In genomic region chr1:3691421-3692204, GRCh38 we compare ENCODE assay signal across 23 cellular contexts. TPM values are rescaled to one million over a fixed set of nuclear protein-coding genes. Genes with fewer than 3 reads are reported as not detected.
DNase-seq lines count a peak whose midpoint lies in the region; ATAC-seq and TF ChIP-seq lines count a peak whose summit lies in the region.
"Had no signal": no experiment of that assay in that cellular context is flagged by ENCODE, and none has a peak within 500 bp of the region (broad histone marks: within the 10 kb centered on the region; RNA-seq: fewer than 3 reads in every experiment).

No MANE protein-coding gene starts in this region.

- peaks cover 46% of the 10 kb centered on the region for H3K27me3 ChIP-seq in gastroesophageal sphincter
- H3K27me3 ChIP-seq: thyroid gland had no signal

- TF ChIP-seq EP300 in gastroesophageal sphincter (IDR thresholded peaks at IDR 0.05) = no peak

- H3K4me1 Mint-ChIP-seq in brain = peaks cover 33% of the 10 kb centered on the region

- ATAC-seq in gastroesophageal sphincter = no peak
- ATAC-seq: CD8-positive, alpha-beta T cell; GM23338; left colon had no signal

- H3K4me3 Mint-ChIP-seq in brain = peak overlapping the region in 2 of 5 experiments; percentile 9 to 20
- H3K4me3 Mint-ChIP-seq: activated B cell treated with CpG ODN at 0.5 μM for 24 hours; activated CD4-positive, alpha-beta memory T cell treated with anti-CD3 and anti-CD28 coated beads for 36 hours; CD8-positive, alpha-beta T cell; GM23338 had no signal

- H3K27me3 Mint-ChIP-seq in brain = no peaks in the 10 kb centered on the region

- no peaks in the 10 kb centered on the region for H3K36me3 Mint-ChIP-seq in brain
- H3K36me3 Mint-ChIP-seq: activated CD4-positive, alpha-beta memory T cell treated with anti-CD3 and anti-CD28 coated beads for 36 hours; CD8-positive, alpha-beta T cell had no signal

- H3K4me3 ChIP-seq in gastroesophageal sphincter = no peak overlapping the region
- H3K4me3 ChIP-seq: GM23338, smooth muscle cell, thyroid gland had no signal

- TF ChIP-seq POLR2A in gastroesophageal sphincter (IDR thresholded peaks at IDR 0.05) = no peak

- H3K9me3 ChIP-seq in gastroesophageal sphincter = no peaks in the 10 kb centered on the region
- H3K9me3 ChIP-seq: thyroid gland had no signal

- H3K27ac ChIP-seq in gastroesophageal sphincter = no peak overlapping the region
- H3K27ac ChIP-seq: brain microvascular endothelial cell, HL-60, thyroid gland had no signal

- H3K27ac Mint-ChIP-seq in brain = peak overlapping the region in 4 of 5 experiments; percentile 27 to 65 (median 51)
- H3K27ac Mint-ChIP-seq: activated B cell treated with CpG ODN at 0.5 μM for 24 hours; activated CD4-positive, alpha-beta memory T cell treated with anti-CD3 and anti-CD28 coated beads for 36 hours; CD8-positive, alpha-beta T cell; GM23338 had no signal

- H3K36me3 ChIP-seq in gastroesophageal sphincter = no peaks in the 10 kb centered on the region
- H3K36me3 ChIP-seq: brain microvascular endothelial cell, thyroid gland had no signal

- H3K4me1 ChIP-seq in gastroesophageal sphincter = peaks cover 0 to 19% (median 3%) of the 10 kb centered on the region in 3 donors

- H3K9me3 Mint-ChIP-seq in brain = no peaks in the 10 kb centered on the region
- H3K9me3 Mint-ChIP-seq: activated B cell treated with CpG ODN at 0.5 μM for 24 hours; activated CD4-positive, alpha-beta memory T cell treated with anti-CD3 and anti-CD28 coated beads for 36 hours; CD8-positive, alpha-beta T cell; GM23338 had no signal

- TF ChIP-seq CTCF in brain (conservative IDR thresholded peaks at IDR 0.05) (no peak), gastroesophageal sphincter (IDR thresholded peaks at IDR 0.05) (no peak)

- WGBS in gastroesophageal sphincter (ENCODE audit: low coverage in 1 of 2), 2 donors = 92 to 94% methylated on average over 12 to 13 of the region's 24 CpGs

- peak; percentile 72 for DNase-seq in COLO668 (lab: John Stamatoyannopoulos, UW; ENCODE audit: unreplicated experiment)
- peak; percentile 79 for DNase-seq in DMS 273 treated with DMSO at 0.1 percent for 48 hours (lab: John Stamatoyannopoulos, UW)
- peak; percentile 32 for DNase-seq in NCI-H1694 treated with DMSO at 0.1 percent for 48 hours (lab: John Stamatoyannopoulos, UW)
- no peak for DNase-seq in hypothalamus (lab: John Stamatoyannopoulos, UW)
- DNase-seq in NCI-H2196 (lab: John Stamatoyannopoulos, UW; ENCODE audit: unreplicated experiment) = no peak
- DNase-seq: activated B cell treated with CpG ODN at 0.5 μM for 24 hours; activated CD4-positive, alpha-beta memory T cell treated with anti-CD3 and anti-CD28 coated beads for 36 hours; activated effector memory CD4-positive, alpha-beta T cell treated with Interleukin-2 at 50 U/mL for 16 hours; brain microvascular endothelial cell; CD8-positive, alpha-beta T cell; cortex of kidney; left colon; mesenchymal stem cell; NCI-H446 treated with DMSO at 0.1 percent for 48 hours; stimulated activated CD4-positive, alpha-beta T cell treated with anti-CD3 and anti-CD28 coated beads, Interleukin-4, amount 100 ng/mL, for 1 hour; stimulated activated naive CD4-positive, alpha-beta T cell; thyroid gland had no signal

RNA-seq across cellular contexts. Expression of gene TP73, which starts 39.3 kb away (rescaled TPM):
- polyA plus RNA-seq in brain (ENCODE audit: insufficient read depth, low read depth, low replicate concordance) = 19.0 TPM
- total RNA-seq in gastroesophageal sphincter = under 1 TPM in 2 of 4 donors, not detected in 2; 0.19 to 0.22 TPM
- total RNA-seq: CD8-positive, alpha-beta T cell; omental fat pad had no signal
- polyA plus RNA-seq: smooth muscle cell had no signal

RNA-seq across cellular contexts. Expression of gene WRAP73, which starts 41.7 kb away (rescaled TPM):
- 29.7 TPM for polyA plus RNA-seq in brain (ENCODE audit: insufficient read depth, low read depth, low replicate concordance)
- 10 to 100 TPM; 10.3 to 21.7 (median 14.5) TPM for total RNA-seq in gastroesophageal sphincter

Comparison
In these comparisons a context has a peak if more than half of its experiments do, and no peak if none do; other contexts are left out.
1. DNase-seq: peak in COLO668 (single experiment), DMS 273 treated with DMSO at 0.1 percent for 48 hours (single experiment) and NCI-H1694 treated with DMSO at 0.1 percent for 48 hours (single experiment); none in hypothalamus (0 of 51) and NCI-H2196 (single experiment).